22 cellular contexts compared by ENCODE assay signal in genomic region chr2:121228521-121228920, GRCh38. TPM values are rescaled to one million over a fixed set of nuclear protein-coding genes. Genes with fewer than 3 reads are reported as not detected.
"Had no signal": no experiment of that assay in that cellular context is flagged by ENCODE, and none has a peak within 500 bp of the region (broad histone marks: within the 10 kb centered on the region; RNA-seq: fewer than 3 reads in every experiment).

No MANE protein-coding gene starts in this region.

- H3K27ac ChIP-seq: esophagus squamous epithelium, parathyroid adenoma, transverse colon had no signal

- FAIRE-seq: urothelium cell line had no signal

- H3K9me3 ChIP-seq: esophagus squamous epithelium, transverse colon had no signal

- H3K9ac ChIP-seq: parathyroid adenoma had no signal

- H3K4me3 ChIP-seq: esophagus squamous epithelium, transverse colon had no signal

- ATAC-seq: activated CD8-positive, alpha-beta T cell treated with anti-CD3 and anti-CD28 coated beads for 36 hours; activated naive CD8-positive, alpha-beta T cell treated with anti-CD3 and anti-CD28 coated beads, Interleukin-2, amount 50 U/mL, for 24 hours; activated T-cell treated with anti-CD3 and anti-CD28 coated beads, Interleukin-2, amount 50 U/mL, for 4 hours; activated T-helper 17 cell treated with anti-CD3 and anti-CD28 coated beads, Interleukin-2, amount 50 U/mL, for 72 hours; left ventricle myocardium superior; naive thymus-derived CD8-positive, alpha-beta T cell; right cardiac atrium had no signal

- H3K4me1 ChIP-seq: esophagus squamous epithelium, parathyroid adenoma, transverse colon had no signal

- DNase-seq: activated CD4-positive, alpha-beta T cell treated with anti-CD3 and anti-CD28 coated beads, Interleukin-2, amount 50 U/mL, for 1 hour; activated CD8-positive, alpha-beta T cell treated with anti-CD3 and anti-CD28 coated beads for 36 hours; activated gamma-delta T cell treated with Interleukin-2 at 50 U/mL for 16 hours; activated naive CD8-positive, alpha-beta T cell treated with anti-CD3 and anti-CD28 coated beads, Interleukin-2, amount 50 U/mL, for 24 hours; activated T-cell treated with anti-CD3 and anti-CD28 coated beads, Interleukin-2, amount 50 U/mL, for 4 hours; effector CD4-positive, alpha-beta T cell; esophagus squamous epithelium; foreskin melanocyte; left ventricle myocardium superior; mesenchymal stem cell; naive thymus-derived CD8-positive, alpha-beta T cell; occipital lobe; right cardiac atrium; stimulated activated naive CD4-positive, alpha-beta T cell; T-helper 2 cell; transverse colon had no signal

RNA-seq across cellular contexts. Expression of gene TFCP2L1, which starts 56.5 kb away (rescaled TPM):
- total RNA-seq: glomerular endothelial cell; naive thymus-derived CD8-positive, alpha-beta T cell; neural crest cell; pulmonary artery endothelial cell had no signal
